Comparison of ENCODE assay signal across 9 cellular contexts in genomic region chrX:154730271-154730883, GRCh38. TPM values are rescaled to one million over a fixed set of nuclear protein-coding genes. Genes with fewer than 3 reads are reported as not detected.
DNase-seq lines count a peak whose midpoint lies in the region; ATAC-seq lines count a peak whose summit lies in the region.
"Had no signal": no experiment of that assay in that cellular context is flagged by ENCODE, and none has a peak within 500 bp of the region (broad histone marks: within the 10 kb centered on the region; RNA-seq: fewer than 3 reads in every experiment).

No MANE protein-coding gene starts in this region.

- H3K36me3 ChIP-seq in mesenchymal stem cell (ENCODE audit: control insufficient read depth in 1 of 2, insufficient read depth in 2 of 2, low read depth in 1 of 2, low read length in 2 of 2) (no peaks in the 10 kb centered on the region), aorta (ENCODE audit: control insufficient read depth in 1 of 2, insufficient read depth in 2 of 2, low read length in 1 of 2) (no peaks in the 10 kb centered on the region)

- H3K4ac ChIP-seq in mesenchymal stem cell (ENCODE audit: low read depth in 1 of 2, low read length in 2 of 2), result peak overlapping the region in 1 of 2 experiments; percentile 11

- H3K4me3 ChIP-seq in mesenchymal stem cell (ENCODE audit: insufficient read depth in 1 of 2, low read depth in 1 of 2, low read length in 2 of 2) (no peak overlapping the region), aorta (ENCODE audit: low read length in 2 of 2) (no peak overlapping the region)

- no peak overlapping the region for H3K14ac ChIP-seq in mesenchymal stem cell (ENCODE audit: low read length in 2 of 2)

- no peak overlapping the region for H2BK120ac ChIP-seq in mesenchymal stem cell (ENCODE audit: low read depth, low read length)

- peak overlapping the region; percentile 89 to 95 for H2BK12ac ChIP-seq in mesenchymal stem cell (ENCODE audit: low read length in 2 of 2)

- no peak overlapping the region for H2BK5ac ChIP-seq in mesenchymal stem cell (ENCODE audit: low read depth, low read length, poor library complexity, severe bottlenecking)

- H3K18ac ChIP-seq in mesenchymal stem cell (ENCODE audit: low read depth in 1 of 2, low read length in 2 of 2), result peak overlapping the region in 1 of 2 experiments; percentile 19

- H3K9me3 ChIP-seq in mesenchymal stem cell (ENCODE audit: control insufficient read depth, low read length) (no peaks in the 10 kb centered on the region), aorta (ENCODE audit: control insufficient read depth, low read length) (no peaks in the 10 kb centered on the region)

- WGBS in mesenchymal stem cell, result 75% methylated on average over 2 of the region's 6 CpGs
- 16 to 36% methylated on average over 6 of the region's 6 CpGs for WGBS in aorta, 2 donors

- H2AFZ ChIP-seq in mesenchymal stem cell (ENCODE audit: low read depth, low read length), result no peak overlapping the region

- peak; percentile 18 for ATAC-seq in Right ventricle myocardium inferior
- ATAC-seq in aorta (ENCODE audit: low FRiP score), result no peak

- no peak overlapping the region for H3K27ac ChIP-seq in mesenchymal stem cell (ENCODE audit: low read length, poor library complexity, severe bottlenecking)
- peak overlapping the region; percentile 59 to 86 for H3K27ac ChIP-seq in aorta (ENCODE audit: low read depth in 1 of 2, low read length in 2 of 2)

- H3K4me1 ChIP-seq in mesenchymal stem cell (ENCODE audit: control insufficient read depth, insufficient read depth, low read depth, low read length) (peaks cover 16% of the 10 kb centered on the region), aorta (ENCODE audit: control insufficient read depth in 1 of 2, insufficient read depth in 2 of 2, low read length in 2 of 2) (peaks cover 3 to 8% of the 10 kb centered on the region in 2 donors)

- H3K23ac ChIP-seq in mesenchymal stem cell (ENCODE audit: low read length in 2 of 2), result no peak overlapping the region

- DNase-seq in Right ventricle myocardium inferior (ENCODE audit: missing footprints) (no peak), cardiac septum (ENCODE audit: low spot score) (no peak), dermis blood vessel endothelial cell (peak; percentile 94), mesenchymal stem cell (peak; percentile 65), aorta (no peak), activated gamma-delta T cell treated with Interleukin-2 at 50 U/mL for 16 hours (no peak), hypothalamus (lab: John Stamatoyannopoulos, UW) (no peak), RPMI8226 (no peak)
- DNase-seq: activated naive CD4-positive, alpha-beta T cell treated with anti-CD3 and anti-CD28 coated beads for 36 hours had no signal

- no peak overlapping the region for H2BK15ac ChIP-seq in mesenchymal stem cell (ENCODE audit: low read depth, poor library complexity, severe bottlenecking)

- peaks cover 0 to 4% of the 10 kb centered on the region in 2 experiments for H3K27me3 ChIP-seq in mesenchymal stem cell (ENCODE audit: control insufficient read depth in 1 of 2, insufficient read depth in 1 of 2, low read length in 2 of 2)
- H3K27me3 ChIP-seq in aorta (ENCODE audit: control insufficient read depth in 1 of 2, insufficient read depth in 2 of 2, low read length in 1 of 2), result no peaks in the 10 kb centered on the region

- no peaks in the 10 kb centered on the region for H3K79me1 ChIP-seq in mesenchymal stem cell (replicated peaks; ENCODE audit: low read length, poor library complexity, severe bottlenecking)

- H2AK5ac ChIP-seq in mesenchymal stem cell (ENCODE audit: low read length, severe bottlenecking), result peak overlapping the region; percentile 52

- peak overlapping the region; percentile 49 for H4K8ac ChIP-seq in mesenchymal stem cell (ENCODE audit: low read length)

- H3K4me2 ChIP-seq in mesenchymal stem cell (ENCODE audit: low read length, poor library complexity, severe bottlenecking), result no peak overlapping the region

- intact Hi-C loops in Right ventricle myocardium inferior (cut with DNase I) (no loop called here), cardiac septum (cut with DNase I) (loop anchor here (2.0 kb wide), 1 partner anchor 20 kb away; the partner anchor contains the start of gene GAB3), aorta (cut with DNase I) (no loop called here)

- peak overlapping the region; percentile 11 for H4K91ac ChIP-seq in mesenchymal stem cell (ENCODE audit: low read length)

- no peak overlapping the region for H3K9ac ChIP-seq in mesenchymal stem cell (ENCODE audit: low read length)

RNA-seq across cellular contexts. Expression of gene GAB3, which starts 20.5 kb away (rescaled TPM):
- total RNA-seq in Right ventricle myocardium inferior (12.1 TPM), cardiac septum (17.7 TPM), dermis blood vessel endothelial cell (12.1 and 14.1 TPM in 2 replicates), aorta (10 to 100 TPM in 1 of 2 donors, 1 to 10 TPM in 1; 5.2 to 12.8 TPM)
- polyA plus RNA-seq in mesenchymal stem cell (2013, experiment 1 of 2), result 2.8 TPM
- polyA plus RNA-seq in mesenchymal stem cell (2013, experiment 2 of 2), result 2.4 TPM
- polyA plus RNA-seq in aorta, result 1 to 10 TPM; 1.6 to 4.1 TPM

RNA-seq across cellular contexts. Expression of gene DKC1, which starts 32.3 kb away (rescaled TPM):
- total RNA-seq in Right ventricle myocardium inferior (19.7 TPM), cardiac septum (22.4 TPM), dermis blood vessel endothelial cell (45.6 and 71.2 TPM in 2 replicates), aorta (10 to 100 TPM; 25.2 to 29.8 TPM)
- polyA plus RNA-seq in mesenchymal stem cell (2013, experiment 1 of 2), result 31.1 TPM
- 35.1 TPM for polyA plus RNA-seq in mesenchymal stem cell (2013, experiment 2 of 2)
- 10 to 100 TPM; 15.1 to 31.9 TPM for polyA plus RNA-seq in aorta

Comparison
In these comparisons a context has a peak if more than half of its experiments do, and no peak if none do; other contexts are left out.
1. DNase-seq: peak in dermis blood vessel endothelial cell (single experiment) and mesenchymal stem cell (single experiment); none in Right ventricle myocardium inferior (single experiment), cardiac septum (single experiment), aorta (0 of 2), activated gamma-delta T cell treated with Interleukin-2 at 50 U/mL for 16 hours (single experiment), hypothalamus (0 of 51) and RPMI8226 (single experiment).